31 cellular contexts compared by ENCODE assay signal in the genomic region with DNA sequence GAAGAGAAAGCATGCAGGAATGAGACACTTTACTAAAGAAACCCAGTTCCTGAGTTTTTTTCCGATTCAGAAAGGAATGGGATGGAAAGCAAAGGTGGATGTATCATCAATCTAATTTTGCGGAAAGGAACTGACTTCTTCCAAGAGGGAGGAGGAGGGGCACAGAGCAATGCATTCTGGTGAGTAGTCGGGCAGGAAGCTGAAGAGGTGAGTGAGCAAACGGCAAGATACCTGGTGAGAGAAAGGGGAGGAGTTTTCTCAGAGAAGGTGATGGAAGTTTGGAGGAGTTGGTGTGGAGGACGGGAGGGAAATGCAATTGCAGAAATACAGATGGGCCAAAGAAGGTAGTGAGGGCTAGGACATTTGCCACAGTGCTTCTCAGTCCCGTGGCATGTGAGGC.
"Had no signal": no experiment of that assay in that cellular context is flagged by ENCODE, and none has a peak within 500 bp of the region (broad histone marks: within the 10 kb centered on the region; RNA-seq: fewer than 3 reads in every experiment).

No MANE protein-coding gene starts in this region.

- H3K9me3 Mint-ChIP-seq: activated CD4-positive, alpha-beta T cell treated with anti-CD3 and anti-CD28 coated beads, Interleukin-2, amount 10 ng/mL, durations not matched to agents 24 days and 14 days; mesothelial cell of epicardium had no signal

- H3K27ac Mint-ChIP-seq: activated CD4-positive, alpha-beta memory T cell treated with anti-CD3 and anti-CD28 coated beads for 36 hours; activated CD4-positive, alpha-beta T cell treated with anti-CD3 and anti-CD28 coated beads, Interleukin-2, amount 10 ng/mL, durations not matched to agents 24 days and 14 days; activated T-cell treated with anti-CD3 and anti-CD28 coated beads, Interleukin-2, amount 50 U/mL, for 24 hours; mesothelial cell of epicardium; naive B cell; stimulated activated memory B cell treated with anti-CD40 and anti-IgM and Interleukin-4, amounts not matched to agents 10 μg/mL and 1 μg/mL and 100 μg/mL, for 72 hours; T-helper 17 cell had no signal

- H3K9ac ChIP-seq: parathyroid adenoma had no signal

- H2AFZ ChIP-seq: parathyroid adenoma had no signal

- H3K79me2 ChIP-seq: parathyroid adenoma had no signal

- ATAC-seq: left cardiac atrium; left ventricle myocardium superior; stimulated activated memory B cell treated with anti-CD40 and anti-IgM and Interleukin-4, amounts not matched to agents 10 μg/mL and 1 μg/mL and 100 μg/mL, for 72 hours; T-helper 17 cell had no signal

- H3K9me3 ChIP-seq: esophagus squamous epithelium, right atrium auricular region, thyroid gland, upper lobe of left lung had no signal

- H3K4me1 ChIP-seq: esophagus squamous epithelium, parathyroid adenoma, right atrium auricular region, stomach, upper lobe of left lung had no signal

- H3K27me3 Mint-ChIP-seq: activated CD4-positive, alpha-beta memory T cell treated with anti-CD3 and anti-CD28 coated beads for 36 hours; activated CD4-positive, alpha-beta T cell treated with anti-CD3 and anti-CD28 coated beads, Interleukin-2, amount 10 ng/mL, durations not matched to agents 24 days and 14 days; activated T-cell treated with anti-CD3 and anti-CD28 coated beads, Interleukin-2, amount 50 U/mL, for 24 hours; naive B cell; stimulated activated memory B cell treated with anti-CD40 and anti-IgM and Interleukin-4, amounts not matched to agents 10 μg/mL and 1 μg/mL and 100 μg/mL, for 72 hours; T-helper 17 cell had no signal

- H3K36me3 ChIP-seq: brain microvascular endothelial cell, esophagus squamous epithelium, right atrium auricular region, stomach, thyroid gland, upper lobe of left lung, WERI-Rb-1 had no signal

- H3K4me1 Mint-ChIP-seq: activated CD4-positive, alpha-beta T cell treated with anti-CD3 and anti-CD28 coated beads, Interleukin-2, amount 10 ng/mL, durations not matched to agents 24 days and 14 days; naive B cell; stimulated activated memory B cell treated with anti-CD40 and anti-IgM and Interleukin-4, amounts not matched to agents 10 μg/mL and 1 μg/mL and 100 μg/mL, for 72 hours; T-helper 17 cell had no signal

- H3K27me3 ChIP-seq: brain microvascular endothelial cell, esophagus squamous epithelium, right atrium auricular region, stomach, thyroid gland, upper lobe of left lung had no signal

- H3K4me3 Mint-ChIP-seq: activated CD4-positive, alpha-beta memory T cell treated with anti-CD3 and anti-CD28 coated beads for 36 hours; activated CD4-positive, alpha-beta T cell treated with anti-CD3 and anti-CD28 coated beads, Interleukin-2, amount 10 ng/mL, durations not matched to agents 24 days and 14 days; activated T-cell treated with anti-CD3 and anti-CD28 coated beads, Interleukin-2, amount 50 U/mL, for 24 hours; mesothelial cell of epicardium; naive B cell; stimulated activated memory B cell treated with anti-CD40 and anti-IgM and Interleukin-4, amounts not matched to agents 10 μg/mL and 1 μg/mL and 100 μg/mL, for 72 hours; T-helper 17 cell had no signal

- DNase-seq: activated CD4-positive, alpha-beta memory T cell treated with anti-CD3 and anti-CD28 coated beads for 36 hours; activated CD4-positive, alpha-beta T cell treated with anti-CD3 and anti-CD28 coated beads, Interleukin-2, amount 10 ng/mL, durations not matched to agents 24 days and 14 days; activated CD4-positive, CD25-positive, alpha-beta regulatory T cell treated with anti-CD3 and anti-CD28 coated beads, Interleukin-2, amount 50 U/mL, for 72 hours; activated CD8-positive, alpha-beta memory T cell treated with anti-CD3 and anti-CD28 coated beads, Interleukin-2, amount 50 U/mL, for 4 hours; activated gamma-delta T cell treated with Interleukin-2 at 50 U/mL for 16 hours; activated naive CD4-positive, alpha-beta T cell treated with anti-CD3 and anti-CD28 coated beads, Interleukin-2, amount 50 U/mL, for 16 hours; activated T-cell treated with anti-CD3 and anti-CD28 coated beads, Interleukin-2, amount 50 U/mL, for 24 hours; amniotic stem cell; brain microvascular endothelial cell; caudate nucleus; esophagus squamous epithelium; foreskin melanocyte; left cardiac atrium; left ventricle myocardium superior; naive B cell; stimulated activated CD4-positive, alpha-beta T cell treated with anti-CD3 and anti-CD28 coated beads, Interleukin-1b, Interleukin-23, amount 100 ng/mL, for 48 hours; stimulated activated CD4-positive, alpha-beta T cell treated with anti-CD3 and anti-CD28 coated beads, Interleukin-4, amount 100 ng/mL, for 4 hours; stimulated activated CD8-positive, alpha-beta memory T cell treated with anti-CD3 and anti-CD28 coated beads, Interleukin-4, amount 100 ng/mL, for 48 hours; stomach; T-helper 17 cell; T1000; thyroid gland; upper lobe of left lung; WERI-Rb-1 had no signal

- FAIRE-seq: astrocyte, keratinocyte had no signal

- H3K27ac ChIP-seq: brain microvascular endothelial cell, esophagus squamous epithelium, parathyroid adenoma, right atrium auricular region, stomach, thyroid gland, upper lobe of left lung, WERI-Rb-1 had no signal

- H3K36me3 Mint-ChIP-seq: activated CD4-positive, alpha-beta memory T cell treated with anti-CD3 and anti-CD28 coated beads for 36 hours; mesothelial cell of epicardium; naive B cell; stimulated activated memory B cell treated with anti-CD40 and anti-IgM and Interleukin-4, amounts not matched to agents 10 μg/mL and 1 μg/mL and 100 μg/mL, for 72 hours had no signal

- H3K4me3 ChIP-seq: esophagus squamous epithelium, right atrium auricular region, smooth muscle cell, stomach, thyroid gland, upper lobe of left lung had no signal
